ENCODE assay signal across 14 cellular contexts in genomic region chr7:13987395-13987794, GRCh38. TPM values are rescaled to one million over a fixed set of nuclear protein-coding genes. Genes with fewer than 3 reads are reported as not detected.
DNase-seq lines count a peak whose midpoint lies in the region; ATAC-seq and TF ChIP-seq lines count a peak whose summit lies in the region.
"Had no signal": no experiment of that assay in that cellular context is flagged by ENCODE, and none has a peak within 500 bp of the region (broad histone marks: within the 10 kb centered on the region; RNA-seq: fewer than 3 reads in every experiment).

No MANE protein-coding gene starts in this region.

- H3K36me3 ChIP-seq in A673 (ENCODE audit: insufficient read depth, low read length, poor library complexity, severe bottlenecking) (no peaks in the 10 kb centered on the region), HUES6 (ENCODE audit: control insufficient read depth, insufficient read depth, low read length) (no peaks in the 10 kb centered on the region), iPS-15b (ENCODE audit: control insufficient read depth, insufficient read depth, low read length) (no peaks in the 10 kb centered on the region)
- H3K36me3 ChIP-seq: HAP-1, thyroid gland had no signal

- no peaks in the 10 kb centered on the region for H3K9me3 Mint-ChIP-seq in T-cell
- H3K9me3 Mint-ChIP-seq: activated naive CD4-positive, alpha-beta T cell treated with anti-CD3 and anti-CD28 coated beads, Interleukin-2, amount 50 U/mL, for 24 hours had no signal

- H3K9ac ChIP-seq in HUES6 (ENCODE audit: low read length) (peak overlapping the region; percentile 35), iPS-15b (ENCODE audit: low read depth, low read length) (no peak overlapping the region)

- no TSS peak for BruUV-seq in A673 (replicated peaks; lab: Mats Ljungman, UMichigan)

- H3K36me3 Mint-ChIP-seq in T-cell = no peaks in the 10 kb centered on the region
- H3K36me3 Mint-ChIP-seq: activated naive CD4-positive, alpha-beta T cell treated with anti-CD3 and anti-CD28 coated beads, Interleukin-2, amount 50 U/mL, for 24 hours had no signal

- intact Hi-C loops in A673 (cut with micrococcal nuclease; ENCODE audit: unreplicated experiment) = loop anchor here (5.0 to 10.0 kb wide), 5 partner anchors 80 to 470 kb away; no protein-coding TSS in a partner anchor

- H3K4me1 Mint-ChIP-seq in T-cell = peaks cover 0 to 2% (median 0%) of the 10 kb centered on the region in 3 donors
- H3K4me1 Mint-ChIP-seq: activated naive CD4-positive, alpha-beta T cell treated with anti-CD3 and anti-CD28 coated beads, Interleukin-2, amount 50 U/mL, for 24 hours had no signal

- H3K4me3 ChIP-seq in A673 (ENCODE audit: low read depth, low read length, poor library complexity, severe bottlenecking) = peak overlapping the region; percentile 62
- H3K4me3 ChIP-seq in HUES6 (ENCODE audit: low read depth, low read length) = peak overlapping the region; percentile 71
- peak overlapping the region; percentile 73 for H3K4me3 ChIP-seq in astrocyte of the cerebellum (ENCODE audit: low read depth, low read length)
- H3K4me3 ChIP-seq in iPS-15b (ENCODE audit: low read depth, low read length) = peak overlapping the region; percentile 63

- H3K9me3 ChIP-seq in A673 (ENCODE audit: low read depth, low read length, poor library complexity, severe bottlenecking) (no peaks in the 10 kb centered on the region), HUES6 (ENCODE audit: control insufficient read depth, insufficient read depth, low read depth, low read length) (no peaks in the 10 kb centered on the region), iPS-15b (ENCODE audit: control insufficient read depth, insufficient read depth, low read length) (no peaks in the 10 kb centered on the region)
- H3K9me3 ChIP-seq: HAP-1, thyroid gland had no signal

- CTCF ChIA-PET in A673 (lab: Charles Lee) (no interaction called here), T-cell (lab: Charles Lee) (no interaction called here)

- H3K27me3 ChIP-seq in A673 (replicated peaks; ENCODE audit: insufficient read depth, low read depth, low read length, poor library complexity) = no peaks in the 10 kb centered on the region
- no peaks in the 10 kb centered on the region for H3K27me3 ChIP-seq in HUES6 (ENCODE audit: control insufficient read depth, insufficient read depth, low read length)
- no peaks in the 10 kb centered on the region for H3K27me3 ChIP-seq in iPS-15b (ENCODE audit: control insufficient read depth, insufficient read depth, low read length)
- H3K27me3 ChIP-seq: thyroid gland had no signal

- in situ Hi-C loops in astrocyte of the cerebellum (cut with HindIII; ENCODE audit: low sequenced_read_pairs) = no loop called here

- no peak for TF ChIP-seq CTCF in A673 (conservative IDR thresholded peaks at IDR 0.05; ENCODE audit: low read depth, low read length)
- TF ChIP-seq CTCF in astrocyte of the cerebellum (IDR thresholded peaks at IDR 0.05; ENCODE audit: low read depth, low read length, missing control alignments) = no peak

- H3K4me1 ChIP-seq in A673 (ENCODE audit: insufficient read depth, low read length, poor library complexity, severe bottlenecking) (peaks cover 48% of the 10 kb centered on the region), HUES6 (ENCODE audit: control insufficient read depth, insufficient read depth, low read length) (peaks cover 44% of the 10 kb centered on the region), iPS-15b (ENCODE audit: control insufficient read depth, insufficient read depth, low read length) (peaks cover 20% of the 10 kb centered on the region)

- POLR2A ChIA-PET in A673 (lab: Charles Lee; ENCODE audit: low non-redundant PET) = no interaction called here
- POLR2A ChIA-PET in T-cell (lab: Charles Lee) = no interaction called here

- no peak for DNase-seq in A673 (ENCODE audit: low spot score)
- DNase-seq in astrocyte of the cerebellum (ENCODE audit: low read depth) = no peak
- DNase-seq in substantia nigra (lab: John Stamatoyannopoulos, UW) = no peak
- DNase-seq in activated CD8-positive, alpha-beta memory T cell treated with anti-CD3 and anti-CD28 coated beads for 24 hours = no peak
- no peak for DNase-seq in T-cell
- DNase-seq: DMS 273 treated with DMSO at 0.1 percent for 48 hours, NCI-H1048, T-helper 1 cell, thyroid gland had no signal

- ATAC-seq in HG03095 (IDR thresholded peaks at IDR 0.05; ENCODE audit: unreplicated experiment) = no peak
- ATAC-seq in T-cell (replicated peaks in 1 of 4) = no peak

- H3K27ac ChIP-seq in A673 (ENCODE audit: low read depth, low read length, poor library complexity, severe bottlenecking) = peak overlapping the region; percentile 83
- no peak overlapping the region for H3K27ac ChIP-seq in HUES6 (ENCODE audit: low read depth, low read length)
- no peak overlapping the region for H3K27ac ChIP-seq in substantia nigra (ENCODE audit: low read depth, low read length, poor library complexity, severe bottlenecking)

- H3K4me3 Mint-ChIP-seq in T-cell = no peak overlapping the region
- H3K4me3 Mint-ChIP-seq: activated naive CD4-positive, alpha-beta T cell treated with anti-CD3 and anti-CD28 coated beads, Interleukin-2, amount 50 U/mL, for 24 hours had no signal

- H3K27me3 Mint-ChIP-seq in T-cell = peaks cover 0 to 11% of the 10 kb centered on the region in 2 donors

- no peak overlapping the region for H3K27ac Mint-ChIP-seq in T-cell
- H3K27ac Mint-ChIP-seq: activated naive CD4-positive, alpha-beta T cell treated with anti-CD3 and anti-CD28 coated beads, Interleukin-2, amount 50 U/mL, for 24 hours had no signal

RNA-seq across cellular contexts. Expression of gene ETV1, which starts 2.1 kb away (rescaled TPM):
- total RNA-seq in A673 (2021) (60.1 and 84.1 TPM in 2 replicates), T-cell (under 1 TPM in 4 of 5 donors, not detected in 1; 0.26 to 0.58 (median 0.38) TPM)

Comparison
In these comparisons a context has a peak if more than half of its experiments do, and no peak if none do; other contexts are left out.
1. RNA of gene ETV1, which starts 2.1 kb away (total RNA-seq): 60.1 to 84.1 TPM in A673; 0.26 to 0.58 TPM in T-cell; every median in the first group is over 10 times any median in the second.
2. Peak in every context shown above with its lines, with median percentiles within 50 percentile points of each other: H3K4me3 ChIP-seq.